ENCODE assay signal across 33 cellular contexts in genomic region chr2:169486487-169486886, GRCh38. TPM values are rescaled to one million over a fixed set of nuclear protein-coding genes. Genes with fewer than 3 reads are reported as not detected.
"Had no signal": no experiment of that assay in that cellular context is flagged by ENCODE, and none has a peak within 500 bp of the region (broad histone marks: within the 10 kb centered on the region; RNA-seq: fewer than 3 reads in every experiment).

No MANE protein-coding gene starts in this region.

- H3K27ac Mint-ChIP-seq: activated B cell treated with CpG ODN at 0.5 μM for 24 hours; activated CD4-positive, alpha-beta memory T cell treated with anti-CD3 and anti-CD28 coated beads for 36 hours; activated CD4-positive, alpha-beta T cell treated with anti-CD3 and anti-CD28 coated beads, Interleukin-2, amount 10 ng/mL, durations not matched to agents 24 days and 14 days; activated CD8-positive, alpha-beta memory T cell treated with anti-CD3 and anti-CD28 coated beads, Interleukin-2, amount 10 ng/mL, durations not matched to agents 7 days and 5 days; activated CD8-positive, alpha-beta T cell treated with anti-CD3 and anti-CD28 coated beads, Interleukin-2, amount 10 ng/mL, durations not matched to agents 7 days and 5 days; activated naive CD4-positive, alpha-beta T cell treated with anti-CD3 and anti-CD28 coated beads, Interleukin-2, amount 10 ng/mL, durations not matched to agents 7 days and 5 days; activated naive CD4-positive, alpha-beta T cell treated with anti-CD3 and anti-CD28 coated beads, Interleukin-2, amount 50 U/mL, for 72 hours; activated naive CD8-positive, alpha-beta T cell treated with anti-CD3 and anti-CD28 coated beads, Interleukin-2, amount 10 ng/mL, durations not matched to agents 7 days and 5 days; activated T-helper 1 cell treated with anti-CD3 and anti-CD28 coated beads, Interleukin-12 subunit alpha, Interleukin-12 subunit beta, Interleukin-2, Interleukin-4 antibody, amounts not matched to agents 30 ng/mL and 10 ng/mL and 1 ng/mL, durations not matched to agents 14 hours and 24 hours and 36 hours; dendritic cell treated with granulocyte-macrophage colony-stimulating factor and Interleukin-4, amounts not matched to agents 40 ng/mL and 50 ng/mL, for 4 days; endodermal cell; T-helper 17 cell; T-helper 2 cell treated with Interferon-gamma antibody and Interleukin-4, amounts not matched to agents 5 μg/mL and 100 μg/mL, for 36 hours had no signal

- H3K4me1 Mint-ChIP-seq: activated B cell treated with CpG ODN at 0.5 μM for 24 hours; activated CD4-positive, alpha-beta T cell treated with anti-CD3 and anti-CD28 coated beads, Interleukin-2, amount 10 ng/mL, durations not matched to agents 24 days and 14 days; activated CD8-positive, alpha-beta memory T cell treated with anti-CD3 and anti-CD28 coated beads, Interleukin-2, amount 10 ng/mL, durations not matched to agents 7 days and 5 days; activated naive CD4-positive, alpha-beta T cell treated with anti-CD3 and anti-CD28 coated beads, Interleukin-2, amount 10 ng/mL, durations not matched to agents 7 days and 5 days; activated naive CD8-positive, alpha-beta T cell treated with anti-CD3 and anti-CD28 coated beads, Interleukin-2, amount 10 ng/mL, durations not matched to agents 7 days and 5 days; central memory CD8-positive, alpha-beta T cell; endodermal cell; T-helper 17 cell had no signal

- DNase-seq: activated B cell treated with CpG ODN at 0.5 μM for 24 hours; activated CD4-positive, alpha-beta memory T cell treated with anti-CD3 and anti-CD28 coated beads for 36 hours; activated CD4-positive, alpha-beta T cell treated with anti-CD3 and anti-CD28 coated beads, Interleukin-2, amount 10 ng/mL, durations not matched to agents 24 days and 14 days; activated CD8-positive, alpha-beta memory T cell treated with anti-CD3 and anti-CD28 coated beads, Interleukin-2, amount 10 ng/mL, durations not matched to agents 7 days and 5 days; activated CD8-positive, alpha-beta memory T cell treated with anti-CD3 and anti-CD28 coated beads, Interleukin-2, amount 50 U/mL, for 4 hours; activated CD8-positive, alpha-beta T cell treated with anti-CD3 and anti-CD28 coated beads, Interleukin-2, amount 10 ng/mL, durations not matched to agents 7 days and 5 days; activated gamma-delta T cell; activated naive CD4-positive, alpha-beta T cell; activated naive CD4-positive, alpha-beta T cell treated with anti-CD3 and anti-CD28 coated beads, Interleukin-2, amount 10 ng/mL, durations not matched to agents 7 days and 5 days; activated naive CD8-positive, alpha-beta T cell treated with anti-CD3 and anti-CD28 coated beads, Interleukin-2, amount 10 ng/mL, durations not matched to agents 7 days and 5 days; activated T-cell treated with anti-CD3 and anti-CD28 coated beads, Interleukin-2, amount 50 U/mL, for 1 hour; activated T-cell treated with anti-CD3 and anti-CD28 coated beads, Interleukin-2, amount 50 U/mL, for 48 hours; brain microvascular endothelial cell; dorsolateral prefrontal cortex; effector memory CD4-positive, alpha-beta T cell; endodermal cell; foreskin fibroblast; head of caudate nucleus; T-helper 1 cell; T-helper 17 cell; T1000; WERI-Rb-1 had no signal

- H3K4me3 Mint-ChIP-seq: activated B cell treated with CpG ODN at 0.5 μM for 24 hours; activated CD4-positive, alpha-beta memory T cell treated with anti-CD3 and anti-CD28 coated beads for 36 hours; activated CD4-positive, alpha-beta T cell treated with anti-CD3 and anti-CD28 coated beads, Interleukin-2, amount 10 ng/mL, durations not matched to agents 24 days and 14 days; activated CD8-positive, alpha-beta memory T cell treated with anti-CD3 and anti-CD28 coated beads, Interleukin-2, amount 10 ng/mL, durations not matched to agents 7 days and 5 days; activated CD8-positive, alpha-beta T cell treated with anti-CD3 and anti-CD28 coated beads, Interleukin-2, amount 10 ng/mL, durations not matched to agents 7 days and 5 days; activated naive CD4-positive, alpha-beta T cell treated with anti-CD3 and anti-CD28 coated beads, Interleukin-2, amount 10 ng/mL, durations not matched to agents 7 days and 5 days; activated naive CD8-positive, alpha-beta T cell treated with anti-CD3 and anti-CD28 coated beads, Interleukin-2, amount 10 ng/mL, durations not matched to agents 7 days and 5 days; activated T-helper 1 cell treated with anti-CD3 and anti-CD28 coated beads, Interleukin-12 subunit alpha, Interleukin-12 subunit beta, Interleukin-2, Interleukin-4 antibody, amounts not matched to agents 30 ng/mL and 10 ng/mL and 1 ng/mL, durations not matched to agents 14 hours and 24 hours and 36 hours; central memory CD8-positive, alpha-beta T cell; dendritic cell treated with granulocyte-macrophage colony-stimulating factor and Interleukin-4, amounts not matched to agents 40 ng/mL and 50 ng/mL, for 4 days; endodermal cell; T-helper 17 cell; T-helper 2 cell treated with Interferon-gamma antibody and Interleukin-4, amounts not matched to agents 5 μg/mL and 100 μg/mL, for 36 hours had no signal

- H3K27ac ChIP-seq: ascending aorta, brain microvascular endothelial cell, coronary artery, WERI-Rb-1 had no signal

- ATAC-seq: activated CD8-positive, alpha-beta memory T cell treated with anti-CD3 and anti-CD28 coated beads, Interleukin-2, amount 10 ng/mL, durations not matched to agents 7 days and 5 days; activated CD8-positive, alpha-beta T cell treated with anti-CD3 and anti-CD28 coated beads, Interleukin-2, amount 10 ng/mL, durations not matched to agents 7 days and 5 days; esophagus mucosa; T-helper 17 cell had no signal

- H3K9me3 ChIP-seq: ascending aorta had no signal

- H3K4me1 ChIP-seq: ascending aorta had no signal

- H3K36me3 ChIP-seq: brain microvascular endothelial cell had no signal

- H3K4me3 ChIP-seq: ascending aorta, coronary artery, dorsolateral prefrontal cortex had no signal

- H3K27me3 ChIP-seq: ascending aorta, brain microvascular endothelial cell, dorsolateral prefrontal cortex had no signal

- H3K27me3 Mint-ChIP-seq: activated B cell treated with CpG ODN at 0.5 μM for 24 hours; activated CD4-positive, alpha-beta memory T cell treated with anti-CD3 and anti-CD28 coated beads for 36 hours; activated CD4-positive, alpha-beta T cell treated with anti-CD3 and anti-CD28 coated beads, Interleukin-2, amount 10 ng/mL, durations not matched to agents 24 days and 14 days; activated CD8-positive, alpha-beta memory T cell treated with anti-CD3 and anti-CD28 coated beads, Interleukin-2, amount 10 ng/mL, durations not matched to agents 7 days and 5 days; activated naive CD4-positive, alpha-beta T cell treated with anti-CD3 and anti-CD28 coated beads, Interleukin-2, amount 10 ng/mL, durations not matched to agents 7 days and 5 days; activated naive CD8-positive, alpha-beta T cell treated with anti-CD3 and anti-CD28 coated beads, Interleukin-2, amount 10 ng/mL, durations not matched to agents 7 days and 5 days; central memory CD8-positive, alpha-beta T cell; dendritic cell treated with granulocyte-macrophage colony-stimulating factor and Interleukin-4, amounts not matched to agents 40 ng/mL and 50 ng/mL, for 4 days; T-helper 17 cell had no signal

- H3K9me3 Mint-ChIP-seq: activated B cell treated with CpG ODN at 0.5 μM for 24 hours; activated CD4-positive, alpha-beta memory T cell treated with anti-CD3 and anti-CD28 coated beads for 36 hours; activated CD4-positive, alpha-beta T cell treated with anti-CD3 and anti-CD28 coated beads, Interleukin-2, amount 10 ng/mL, durations not matched to agents 24 days and 14 days; activated naive CD4-positive, alpha-beta T cell treated with anti-CD3 and anti-CD28 coated beads, Interleukin-2, amount 10 ng/mL, durations not matched to agents 7 days and 5 days; activated naive CD4-positive, alpha-beta T cell treated with anti-CD3 and anti-CD28 coated beads, Interleukin-2, amount 50 U/mL, for 72 hours; activated naive CD8-positive, alpha-beta T cell treated with anti-CD3 and anti-CD28 coated beads, Interleukin-2, amount 10 ng/mL, durations not matched to agents 7 days and 5 days; activated T-helper 1 cell treated with anti-CD3 and anti-CD28 coated beads, Interleukin-12 subunit alpha, Interleukin-12 subunit beta, Interleukin-2, Interleukin-4 antibody, amounts not matched to agents 30 ng/mL and 10 ng/mL and 1 ng/mL, durations not matched to agents 14 hours and 24 hours and 36 hours; central memory CD8-positive, alpha-beta T cell; dendritic cell treated with granulocyte-macrophage colony-stimulating factor and Interleukin-4, amounts not matched to agents 40 ng/mL and 50 ng/mL, for 4 days; endodermal cell; T-helper 2 cell treated with Interferon-gamma antibody and Interleukin-4, amounts not matched to agents 5 μg/mL and 100 μg/mL, for 36 hours had no signal

- FAIRE-seq: bronchial epithelial cell, frontal cortex had no signal

- H3K36me3 Mint-ChIP-seq: activated naive CD4-positive, alpha-beta T cell treated with anti-CD3 and anti-CD28 coated beads, Interleukin-2, amount 10 ng/mL, durations not matched to agents 7 days and 5 days; activated naive CD4-positive, alpha-beta T cell treated with anti-CD3 and anti-CD28 coated beads, Interleukin-2, amount 50 U/mL, for 72 hours had no signal

RNA-seq across cellular contexts. Expression of gene KLHL41, which starts 23.0 kb away (rescaled TPM):
- total RNA-seq: activated CD8-positive, alpha-beta T cell treated with anti-CD3 and anti-CD28 coated beads, Interleukin-2, amount 10 ng/mL, durations not matched to agents 7 days and 5 days; activated naive CD4-positive, alpha-beta T cell treated with anti-CD3 and anti-CD28 coated beads, Interleukin-2, amount 50 U/mL, for 72 hours; activated T-helper 1 cell treated with anti-CD3 and anti-CD28 coated beads, Interleukin-12 subunit alpha, Interleukin-12 subunit beta, Interleukin-2, Interleukin-4 antibody, amounts not matched to agents 30 ng/mL and 10 ng/mL and 1 ng/mL, durations not matched to agents 14 hours and 24 hours and 36 hours; bronchial epithelial cell; endodermal cell; epithelial cell of proximal tubule; T-helper 17 cell had no signal
